In the genomic region with DNA sequence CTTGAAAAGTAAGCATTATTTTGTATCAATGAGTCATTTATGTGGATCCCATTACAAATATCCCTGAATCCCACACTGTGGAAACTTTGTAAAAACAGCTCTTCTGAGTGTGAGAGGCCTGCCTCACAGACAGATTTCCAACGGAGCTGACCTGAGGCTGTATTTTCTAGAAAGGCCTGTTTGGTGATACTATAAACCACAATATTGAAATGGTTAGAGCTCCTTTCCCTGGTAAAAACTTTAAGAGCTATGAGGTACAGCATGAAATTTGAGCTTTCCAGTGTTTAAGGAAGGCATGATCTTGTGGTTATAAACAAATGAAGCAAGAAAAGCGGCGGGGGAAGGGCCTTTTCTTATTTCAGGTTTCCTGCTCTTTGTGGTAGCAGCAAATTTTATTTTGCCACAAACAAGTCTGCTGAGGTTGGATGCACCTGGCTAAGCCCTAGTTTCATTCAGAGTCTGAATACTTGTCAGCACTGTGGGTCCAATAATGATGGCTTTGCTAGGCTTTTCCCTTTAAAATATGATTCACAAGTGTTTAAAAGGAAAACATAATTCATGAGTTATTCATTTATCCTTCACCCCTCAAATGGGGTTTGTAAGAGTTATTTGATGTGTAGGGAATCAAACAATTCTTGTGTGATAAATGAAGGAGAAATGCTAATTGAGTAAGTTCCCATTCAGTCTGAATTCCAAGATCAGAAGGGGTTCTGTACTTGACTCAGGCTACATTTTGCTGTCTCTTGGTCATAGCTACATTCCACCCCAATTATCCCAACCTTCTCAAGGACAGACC, we compare ENCODE assay signal across 9 cellular contexts.
A peak's percentile ranks its signal among the peaks of the same experiment; 100 is the strongest.
DNase-seq lines count a peak whose midpoint lies in the region; ATAC-seq and TF ChIP-seq lines count a peak whose summit lies in the region.
"Had no signal": no experiment of that assay in that cellular context is flagged by ENCODE, and none has a peak within 500 bp of the region (broad histone marks: within the 10 kb centered on the region; RNA-seq: fewer than 3 reads in every experiment).

No MANE protein-coding gene starts in this region.

- H3K36me3 Mint-ChIP-seq in activated naive CD8-positive, alpha-beta T cell treated with anti-CD3 and anti-CD28 coated beads, Interleukin-2, amount 10 ng/mL, durations not matched to agents 7 days and 5 days, result peaks cover 3% of the 10 kb centered on the region

- H3K4me3 Mint-ChIP-seq in activated naive CD8-positive, alpha-beta T cell treated with anti-CD3 and anti-CD28 coated beads, Interleukin-2, amount 10 ng/mL, durations not matched to agents 7 days and 5 days, result peak overlapping the region; percentile 37
- H3K4me3 Mint-ChIP-seq: central memory CD8-positive, alpha-beta T cell had no signal

- H3K27ac Mint-ChIP-seq in activated naive CD8-positive, alpha-beta T cell treated with anti-CD3 and anti-CD28 coated beads, Interleukin-2, amount 10 ng/mL, durations not matched to agents 7 days and 5 days, result no peak overlapping the region

- ATAC-seq in GM19455 (IDR thresholded peaks at IDR 0.05; ENCODE audit: unreplicated experiment), result peak; percentile 79
- ATAC-seq in HG03432 (IDR thresholded peaks at IDR 0.05; ENCODE audit: unreplicated experiment), result peak; percentile 90
- peak; percentile 54 for ATAC-seq in activated naive CD8-positive, alpha-beta T cell treated with anti-CD3 and anti-CD28 coated beads, Interleukin-2, amount 10 ng/mL, durations not matched to agents 7 days and 5 days (ENCODE audit: low read depth)
- peak; percentile 57 for ATAC-seq in stimulated activated naive CD8-positive, alpha-beta T cell treated with anti-CD3 and anti-CD28 coated beads, Interleukin-15, Interleukin-2, amounts not matched to agents 100 U/mL and 50 U/mL, for 24 hours

- POLR2A ChIA-PET in activated naive CD8-positive, alpha-beta T cell treated with anti-CD3 and anti-CD28 coated beads, Interleukin-2, amount 10 ng/mL, durations not matched to agents 7 days and 5 days (lab: Charles Lee), result no interaction called here

- peak; percentile 57 for DNase-seq in AG09309 (ENCODE audit: low read depth)
- DNase-seq in activated naive CD8-positive, alpha-beta T cell treated with anti-CD3 and anti-CD28 coated beads, Interleukin-2, amount 10 ng/mL, durations not matched to agents 7 days and 5 days, result no peak
- peak; percentile 15 for DNase-seq in stimulated activated naive CD8-positive, alpha-beta T cell treated with anti-CD3 and anti-CD28 coated beads, Interleukin-15, Interleukin-2, amounts not matched to agents 100 U/mL and 50 U/mL, for 24 hours
- DNase-seq in NCI-H128 (lab: John Stamatoyannopoulos, UW; ENCODE audit: unreplicated experiment), result no peak
- DNase-seq in adrenal gland, result no peak
- DNase-seq in medulla oblongata (ENCODE audit: extremely low spot score), result no peak

- no peaks in the 10 kb centered on the region for H3K27me3 ChIP-seq in adrenal gland

- H3K27ac ChIP-seq in adrenal gland, result no peak overlapping the region

- 68 to 81% (median 71%) methylated on average over 3 of the region's 3 CpGs for WGBS in adrenal gland, 4 donors

- no peak for TF ChIP-seq POLR2A in adrenal gland (IDR thresholded peaks at IDR 0.05)

- TF ChIP-seq CTCF in AG09309 (IDR thresholded peaks at IDR 0.05; ENCODE audit: control insufficient read depth, insufficient read depth, low read depth, low read length, missing control alignments) (no peak), adrenal gland (IDR thresholded peaks at IDR 0.05) (no peak)

- H3K4me3 ChIP-seq in AG09309 (ENCODE audit: control insufficient read depth, low read depth, low read length) (no peak overlapping the region), adrenal gland (no peak overlapping the region)

- no peaks in the 10 kb centered on the region for H3K4me1 ChIP-seq in adrenal gland (replicated peaks in 1 of 2)

- H3K4me1 Mint-ChIP-seq in activated naive CD8-positive, alpha-beta T cell treated with anti-CD3 and anti-CD28 coated beads, Interleukin-2, amount 10 ng/mL, durations not matched to agents 7 days and 5 days, result peaks cover 16% of the 10 kb centered on the region
- H3K4me1 Mint-ChIP-seq: central memory CD8-positive, alpha-beta T cell had no signal

- H3K9me3 Mint-ChIP-seq in activated naive CD8-positive, alpha-beta T cell treated with anti-CD3 and anti-CD28 coated beads, Interleukin-2, amount 10 ng/mL, durations not matched to agents 7 days and 5 days, result peaks cover 4% of the 10 kb centered on the region
- H3K9me3 Mint-ChIP-seq: central memory CD8-positive, alpha-beta T cell had no signal

- H3K27me3 Mint-ChIP-seq in activated naive CD8-positive, alpha-beta T cell treated with anti-CD3 and anti-CD28 coated beads, Interleukin-2, amount 10 ng/mL, durations not matched to agents 7 days and 5 days, result no peaks in the 10 kb centered on the region
- H3K27me3 Mint-ChIP-seq: central memory CD8-positive, alpha-beta T cell had no signal

- no peaks in the 10 kb centered on the region for H3K9me3 ChIP-seq in adrenal gland (replicated peaks in 1 of 3)

- no peaks in the 10 kb centered on the region for H3K36me3 ChIP-seq in adrenal gland (replicated peaks in 1 of 2)

- intact Hi-C loops in adrenal gland (cut with DNase I), result no loop called here

Comparison
In these comparisons a context has a peak if more than half of its experiments do, and no peak if none do; other contexts are left out.
1. DNase-seq: peak in AG09309 (single experiment) and stimulated activated naive CD8-positive, alpha-beta T cell treated with anti-CD3 and anti-CD28 coated beads, Interleukin-15, Interleukin-2, amounts not matched to agents 100 U/mL and 50 U/mL, for 24 hours (single experiment); none in activated naive CD8-positive, alpha-beta T cell treated with anti-CD3 and anti-CD28 coated beads, Interleukin-2, amount 10 ng/mL, durations not matched to agents 7 days and 5 days (single experiment), NCI-H128 (single experiment), adrenal gland (0 of 7) and medulla oblongata (single experiment).
2. Peak in every context shown above with its lines, with median percentiles within 50 percentile points of each other: ATAC-seq.